ENCODE assay signal across 2 cellular contexts in the genomic region with DNA sequence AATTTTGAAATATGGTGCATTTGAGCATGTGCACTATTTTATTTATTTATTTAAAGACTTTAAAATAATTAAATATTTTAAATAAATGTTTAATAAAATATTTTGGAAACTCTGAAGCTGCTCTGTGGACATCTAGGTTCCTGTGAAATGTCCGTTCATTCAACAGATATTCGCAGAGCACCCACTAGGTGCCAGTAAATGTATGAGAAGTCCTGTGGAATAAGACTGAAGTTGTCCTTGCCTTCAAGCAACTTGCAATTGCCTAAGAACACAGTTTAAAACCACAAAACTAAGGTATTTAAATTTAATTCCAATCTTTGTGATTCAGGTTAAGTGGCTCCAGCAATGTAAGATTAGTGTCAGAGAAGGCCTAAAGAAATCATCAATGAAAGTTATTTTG.
TF ChIP-seq lines count a peak whose summit lies in the region.

No MANE protein-coding gene starts in this region.

TF ChIP-seq in SK-N-SH, 30 proteins besides CTCF, POLR2A, EP300 and RAD21 (continued from another document):
- TF ChIP-seq, protein P1, sequence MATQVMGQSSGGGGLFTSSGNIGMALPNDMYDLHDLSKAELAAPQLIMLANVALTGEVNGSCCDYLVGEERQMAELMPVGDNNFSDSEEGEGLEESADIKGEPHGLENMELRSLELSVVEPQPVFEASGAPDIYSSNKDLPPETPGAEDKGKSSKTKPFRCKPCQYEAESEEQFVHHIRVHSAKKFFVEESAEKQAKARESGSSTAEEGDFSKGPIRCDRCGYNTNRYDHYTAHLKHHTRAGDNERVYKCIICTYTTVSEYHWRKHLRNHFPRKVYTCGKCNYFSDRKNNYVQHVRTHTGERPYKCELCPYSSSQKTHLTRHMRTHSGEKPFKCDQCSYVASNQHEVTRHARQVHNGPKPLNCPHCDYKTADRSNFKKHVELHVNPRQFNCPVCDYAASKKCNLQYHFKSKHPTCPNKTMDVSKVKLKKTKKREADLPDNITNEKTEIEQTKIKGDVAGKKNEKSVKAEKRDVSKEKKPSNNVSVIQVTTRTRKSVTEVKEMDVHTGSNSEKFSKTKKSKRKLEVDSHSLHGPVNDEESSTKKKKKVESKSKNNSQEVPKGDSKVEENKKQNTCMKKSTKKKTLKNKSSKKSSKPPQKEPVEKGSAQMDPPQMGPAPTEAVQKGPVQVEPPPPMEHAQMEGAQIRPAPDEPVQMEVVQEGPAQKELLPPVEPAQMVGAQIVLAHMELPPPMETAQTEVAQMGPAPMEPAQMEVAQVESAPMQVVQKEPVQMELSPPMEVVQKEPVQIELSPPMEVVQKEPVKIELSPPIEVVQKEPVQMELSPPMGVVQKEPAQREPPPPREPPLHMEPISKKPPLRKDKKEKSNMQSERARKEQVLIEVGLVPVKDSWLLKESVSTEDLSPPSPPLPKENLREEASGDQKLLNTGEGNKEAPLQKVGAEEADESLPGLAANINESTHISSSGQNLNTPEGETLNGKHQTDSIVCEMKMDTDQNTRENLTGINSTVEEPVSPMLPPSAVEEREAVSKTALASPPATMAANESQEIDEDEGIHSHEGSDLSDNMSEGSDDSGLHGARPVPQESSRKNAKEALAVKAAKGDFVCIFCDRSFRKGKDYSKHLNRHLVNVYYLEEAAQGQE (IDR thresholded peaks at IDR 0.05; ENCODE audit: low read depth, low read length) = no peak
- TF ChIP-seq RXRA (IDR thresholded peaks at IDR 0.05; ENCODE audit: borderline replicate concordance, low read depth) = no peak

TF ChIP-seq in SK-N-SH treated with all-trans-retinoic acid at 6 μM for 48 hours, 23 proteins besides CTCF, POLR2A, EP300 and RAD21 (continued from another document):
- TF ChIP-seq, protein P2, sequence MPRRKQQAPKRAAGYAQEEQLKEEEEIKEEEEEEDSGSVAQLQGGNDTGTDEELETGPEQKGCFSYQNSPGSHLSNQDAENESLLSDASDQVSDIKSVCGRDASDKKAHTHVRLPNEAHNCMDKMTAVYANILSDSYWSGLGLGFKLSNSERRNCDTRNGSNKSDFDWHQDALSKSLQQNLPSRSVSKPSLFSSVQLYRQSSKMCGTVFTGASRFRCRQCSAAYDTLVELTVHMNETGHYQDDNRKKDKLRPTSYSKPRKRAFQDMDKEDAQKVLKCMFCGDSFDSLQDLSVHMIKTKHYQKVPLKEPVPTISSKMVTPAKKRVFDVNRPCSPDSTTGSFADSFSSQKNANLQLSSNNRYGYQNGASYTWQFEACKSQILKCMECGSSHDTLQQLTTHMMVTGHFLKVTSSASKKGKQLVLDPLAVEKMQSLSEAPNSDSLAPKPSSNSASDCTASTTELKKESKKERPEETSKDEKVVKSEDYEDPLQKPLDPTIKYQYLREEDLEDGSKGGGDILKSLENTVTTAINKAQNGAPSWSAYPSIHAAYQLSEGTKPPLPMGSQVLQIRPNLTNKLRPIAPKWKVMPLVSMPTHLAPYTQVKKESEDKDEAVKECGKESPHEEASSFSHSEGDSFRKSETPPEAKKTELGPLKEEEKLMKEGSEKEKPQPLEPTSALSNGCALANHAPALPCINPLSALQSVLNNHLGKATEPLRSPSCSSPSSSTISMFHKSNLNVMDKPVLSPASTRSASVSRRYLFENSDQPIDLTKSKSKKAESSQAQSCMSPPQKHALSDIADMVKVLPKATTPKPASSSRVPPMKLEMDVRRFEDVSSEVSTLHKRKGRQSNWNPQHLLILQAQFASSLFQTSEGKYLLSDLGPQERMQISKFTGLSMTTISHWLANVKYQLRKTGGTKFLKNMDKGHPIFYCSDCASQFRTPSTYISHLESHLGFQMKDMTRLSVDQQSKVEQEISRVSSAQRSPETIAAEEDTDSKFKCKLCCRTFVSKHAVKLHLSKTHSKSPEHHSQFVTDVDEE (CRISPR knock-in tag; IDR thresholded peaks at IDR 0.05) = no peak
- TF ChIP-seq OSR1 (CRISPR knock-in tag; IDR thresholded peaks at IDR 0.05) (no peak), TOX (CRISPR knock-in tag; IDR thresholded peaks at IDR 0.05; ENCODE audit: borderline replicate concordance) (no peak), BACH2 (CRISPR knock-in tag; IDR thresholded peaks at IDR 0.05; ENCODE audit: borderline replicate concordance) (no peak), ESRRG (CRISPR knock-in tag; IDR thresholded peaks at IDR 0.05) (no peak), ISL1 (CRISPR knock-in tag; IDR thresholded peaks at IDR 0.05) (no peak), RARB (CRISPR knock-in tag; IDR thresholded peaks at IDR 0.05) (no peak), CSDC2 (CRISPR knock-in tag; IDR thresholded peaks at IDR 0.05) (no peak)
